28 cellular contexts compared by ENCODE assay signal in the genomic region with DNA sequence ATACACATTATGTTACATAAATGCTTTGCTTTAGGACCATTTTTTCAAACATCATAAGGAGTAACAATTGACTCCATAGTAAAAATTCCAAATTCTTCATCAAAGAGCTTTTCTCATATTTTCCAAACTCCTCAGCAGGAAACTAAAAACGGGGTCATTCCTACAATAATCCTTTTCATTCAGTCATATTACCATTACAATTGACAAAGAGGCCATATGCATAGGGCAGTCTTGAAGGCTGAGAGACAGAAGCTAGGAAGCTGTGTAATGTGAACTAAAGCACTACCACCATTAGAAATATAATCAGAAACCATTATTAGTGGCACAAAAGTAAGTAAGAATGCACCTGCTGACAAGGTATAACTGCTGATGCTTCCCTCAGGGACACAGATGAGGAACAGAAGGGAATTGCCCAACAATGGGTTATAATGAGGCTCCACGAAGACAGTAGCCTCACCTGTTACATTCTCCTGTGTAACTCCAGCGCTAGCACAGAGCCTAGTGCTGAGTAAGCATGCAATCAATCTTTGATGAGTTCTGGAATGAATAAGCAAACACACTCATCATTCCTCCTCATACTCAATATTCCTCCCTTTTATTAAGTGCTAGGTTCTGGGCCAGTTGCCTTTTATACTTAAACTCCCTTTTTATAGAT.
DNase-seq lines count a peak whose midpoint lies in the region; ATAC-seq, FAIRE-seq and TF ChIP-seq lines count a peak whose summit lies in the region.
"Had no signal": no experiment of that assay in that cellular context is flagged by ENCODE, and none has a peak within 500 bp of the region (broad histone marks: within the 10 kb centered on the region; RNA-seq: fewer than 3 reads in every experiment).

No MANE protein-coding gene starts in this region.

- H3K27ac ChIP-seq in H9 (ENCODE audit: insufficient read length, low read depth, low read length): no peak overlapping the region
- no peak overlapping the region for H3K27ac ChIP-seq in H1 (ENCODE audit: low read depth, low read length)
- H3K27ac ChIP-seq: A549; BLaER1 treated with 17β-estradiol and CSF1 and Interleukin-3, amounts not matched to agents 10 nM and 100 nM; RWPE1; SK-N-MC had no signal

- H4K20me1 ChIP-seq in H9 (ENCODE audit: control insufficient read depth, insufficient read depth, insufficient read length) (no peaks in the 10 kb centered on the region), H1 (replicated peaks in 1 of 2; ENCODE audit: control insufficient read depth in 1 of 2, insufficient read depth in 2 of 2, low read length in 2 of 2) (no peaks in the 10 kb centered on the region)
- H4K20me1 ChIP-seq: BLaER1 treated with 17β-estradiol and CSF1 and Interleukin-3, amounts not matched to agents 10 nM and 100 nM had no signal

- no peak overlapping the region for H3K4ac ChIP-seq in H9 (ENCODE audit: low read depth, low read length)
- no peak overlapping the region for H3K4ac ChIP-seq in H1 (replicated peaks; ENCODE audit: insufficient read length, low read depth, low read length)

- H3K23ac ChIP-seq in H9 (ENCODE audit: insufficient read length, low read depth, low read length) (no peak overlapping the region), H1 (ENCODE audit: insufficient read length) (no peak overlapping the region)

- H3K4me1 ChIP-seq in H9 (ENCODE audit: insufficient read depth, low read length) (peaks cover 3% of the 10 kb centered on the region), H1 (replicated peaks in 1 of 4; ENCODE audit: control insufficient read depth in 3 of 4, insufficient read depth in 4 of 4, low read length in 3 of 4) (peaks cover 0 to 6% (median 4%) of the 10 kb centered on the region in 4 experiments; a peak in 2 of 7 replicates)
- H3K4me1 ChIP-seq: A549; BLaER1 treated with 17β-estradiol and CSF1 and Interleukin-3, amounts not matched to agents 10 nM and 100 nM; Caco-2 had no signal

- no peaks in the 10 kb centered on the region for H3K36me3 ChIP-seq in H1 (ENCODE audit: control insufficient read depth in 2 of 4, insufficient read depth in 4 of 4, low read length in 3 of 4)
- H3K36me3 ChIP-seq: BLaER1 treated with 17β-estradiol and CSF1 and Interleukin-3, amounts not matched to agents 10 nM and 100 nM; MG63 had no signal

- no peaks in the 10 kb centered on the region for H3K79me2 ChIP-seq in H9 (ENCODE audit: insufficient read depth, low read length)
- H3K79me2 ChIP-seq in H1 (ENCODE audit: control insufficient read depth in 1 of 2, insufficient read depth in 2 of 2, low read length in 2 of 2): no peaks in the 10 kb centered on the region

- no peak overlapping the region for H2BK5ac ChIP-seq in H9 (ENCODE audit: insufficient read length, low read length)
- no peak overlapping the region for H2BK5ac ChIP-seq in H1 (ENCODE audit: low read depth, low read length)

- no peak overlapping the region for H3K18ac ChIP-seq in H9 (ENCODE audit: insufficient read length, low read depth, low read length)
- no peak overlapping the region for H3K18ac ChIP-seq in H1 (ENCODE audit: extremely low read depth, low read length)

- CTCF ChIA-PET in H1 (lab: Charles Lee; ENCODE audit: partially characterized antibody) (no interaction called here), GM10248 (lab: Yijun Ruan, JAX) (interaction anchor here (0.9 kb wide), 1 partner anchor 9 kb away, joined by 3 read pairs; no protein-coding TSS in a partner anchor)

- H4K8ac ChIP-seq in H9 (replicated peaks; ENCODE audit: insufficient read length, low read depth, low read length): no peak overlapping the region
- H4K8ac ChIP-seq in H1 (ENCODE audit: extremely low read depth, insufficient read depth, low read length): no peak overlapping the region

- no peak overlapping the region for H2BK12ac ChIP-seq in H9 (ENCODE audit: insufficient read length, low read depth, low read length)
- no peak overlapping the region for H2BK12ac ChIP-seq in H1 (ENCODE audit: low read depth, low read length)

- H3K27me3 Mint-ChIP-seq in H9 (ENCODE audit: low read depth): peaks cover 1% of the 10 kb centered on the region; the same call in 1 of the 2 replicates
- no peaks in the 10 kb centered on the region for H3K27me3 Mint-ChIP-seq in nephron (ENCODE audit: low read depth)
- H3K27me3 Mint-ChIP-seq: CD4-positive, alpha-beta T cell had no signal

- TF ChIP-seq POLR2A in H1 (IDR thresholded peaks at IDR 0.05; ENCODE audit: control extremely low read depth in 1 of 2, low read depth in 2 of 2, low read length in 2 of 2): no peak

- H3K4me1 Mint-ChIP-seq in H9 (peaks cover 14 to 21% of the 10 kb centered on the region in 2 experiments), nephron (no peaks in the 10 kb centered on the region)

- no peak for ATAC-seq in GM18861 (IDR thresholded peaks at IDR 0.05; ENCODE audit: unreplicated experiment)
- ATAC-seq: A549, GM12878, Panc1 had no signal

- H2AFZ ChIP-seq in H9 (ENCODE audit: low read length) (no peak overlapping the region), H1 (ENCODE audit: low read length) (no peak overlapping the region)

- H3K9ac ChIP-seq in H9 (ENCODE audit: extremely low read depth, insufficient read length, low read length): no peak overlapping the region
- H3K9ac ChIP-seq in H1 (replicated peaks in 1 of 4; ENCODE audit: extremely low read depth in 1 of 4, low read depth in 3 of 4, low read length in 3 of 4): no peak overlapping the region
- H3K9ac ChIP-seq: BLaER1 treated with 17β-estradiol and CSF1 and Interleukin-3, amounts not matched to agents 10 nM and 100 nM had no signal

- no CpG with 5 or more reads among the region's 3 CpGs for WGBS in H9 (ENCODE audit: extremely low coverage, insufficient read length, low lambda C conversion rate)
- 38% methylated on average over 3 of the region's 3 CpGs; no CpG with 5 or more reads in 1 of the 2 experiments for WGBS in H1 (ENCODE audit: extremely low coverage in 1 of 2, insufficient coverage in 1 of 2, insufficient read length in 1 of 2, insufficient replicate concordance in 2 of 2, low coverage in 1 of 2, low lambda C conversion rate in 2 of 2, missing lambda C conversion rate in 1 of 2), 2 experiments

- peak overlapping the region in 1 of 3 experiments; percentile 76; a peak in 1 of 7 replicates for H3K27ac Mint-ChIP-seq in H9
- H3K27ac Mint-ChIP-seq in nephron: peak overlapping the region in 2 of 3 experiments; percentile 37 to 77
- H3K27ac Mint-ChIP-seq: CD4-positive, alpha-beta T cell; HFFc6; T-helper 1 cell treated with Interleukin-12 subunit alpha and Interleukin-12 subunit beta and Interleukin-4 antibody, amounts not matched to agents 30 μg/mL and 1 μg/mL, for 36 hours had no signal

- H4K5ac ChIP-seq in H9 (ENCODE audit: insufficient read length, low read depth, low read length) (no peak overlapping the region), H1 (ENCODE audit: insufficient read length, low read depth, low read length) (no peak overlapping the region)

- H3K27me3 ChIP-seq in H9 (ENCODE audit: insufficient read depth, low read length): no peaks in the 10 kb centered on the region
- peaks cover 0 to 1% (median 0%) of the 10 kb centered on the region in 4 experiments; a peak in 2 of 7 replicates for H3K27me3 ChIP-seq in H1 (replicated peaks in 1 of 4; ENCODE audit: control insufficient read depth in 3 of 4, extremely low read depth in 1 of 4, insufficient read depth in 3 of 4, low read length in 3 of 4)
- H3K27me3 ChIP-seq: BLaER1 treated with 17β-estradiol and CSF1 and Interleukin-3, amounts not matched to agents 10 nM and 100 nM; MG63 had no signal

- TF ChIP-seq CTCF in H9 (conservative IDR thresholded peaks at IDR 0.05): no peak
- TF ChIP-seq CTCF in H1 (IDR thresholded peaks at IDR 0.05; ENCODE audit: control extremely low read depth in 1 of 3, insufficient read depth in 1 of 3, low read depth in 1 of 3, low read length in 3 of 3): no peak
- TF ChIP-seq CTCF in nephron (IDR thresholded peaks at IDR 0.05; ENCODE audit: unreplicated experiment in 3 of 3): no peak
- no peak for TF ChIP-seq CTCF in GM10248 (IDR thresholded peaks at IDR 0.05; ENCODE audit: control extremely low read depth, extremely low read depth, low read depth, missing control alignments)

- H3K23me2 ChIP-seq in H9 (ENCODE audit: insufficient read length, low read depth, low read length, poor library complexity, severe bottlenecking): no peaks in the 10 kb centered on the region
- H3K23me2 ChIP-seq in H1 (ENCODE audit: low read depth, low read length): no peaks in the 10 kb centered on the region

- no peak for DNase-seq in H9
- peak; percentile 72 for DNase-seq in NCI-H146 (lab: John Stamatoyannopoulos, UW)
- no peak for DNase-seq in H1 (ENCODE audit: low read depth in 1 of 2, low spot score in 2 of 2)
- DNase-seq in GM10248 (ENCODE audit: extremely low spot score): no peak
- no peak for DNase-seq in stimulated activated CD4-positive, alpha-beta T cell treated with anti-CD3 and anti-CD28 coated beads, Interleukin-4, amount 100 ng/mL, for 4 hours
- DNase-seq: AML-193; Caco-2; CD4-positive, alpha-beta T cell; H7; HFFc6; IMR-90; KG1; MG63; NCI-H1694 treated with DMSO at 0.1 percent for 48 hours; NCI-H2081 treated with DMSO at 0.1 percent for 48 hours; NCI-H2171 treated with DMSO at 0.1 percent for 48 hours; NCI-H524; SHP77 treated with DMSO at 0.1 percent for 48 hours had no signal

- H3K9me3 ChIP-seq in H9 (ENCODE audit: control insufficient read depth, low read depth, low read length) (no peaks in the 10 kb centered on the region), H1 (ENCODE audit: insufficient read depth in 2 of 2, low read depth in 1 of 2, low read length in 1 of 2) (no peaks in the 10 kb centered on the region; a peak in 1 of 4 replicates)
- H3K9me3 ChIP-seq: A549, MG63 had no signal

- H3K56ac ChIP-seq in H9 (ENCODE audit: insufficient read length, low read depth, low read length): no peak overlapping the region
- no peak overlapping the region for H3K56ac ChIP-seq in H1 (replicated peaks; ENCODE audit: insufficient read length, low read depth, low read length)

- peak overlapping the region; percentile 51 for H3K4me2 ChIP-seq in H9 (ENCODE audit: insufficient read depth, insufficient read length, low read length)
- peak overlapping the region; percentile 35 to 60 for H3K4me2 ChIP-seq in H1 (ENCODE audit: insufficient read depth in 1 of 2, low read depth in 2 of 2, low read length in 2 of 2)
- H3K4me2 ChIP-seq: A549; BLaER1 treated with 17β-estradiol and CSF1 and Interleukin-3, amounts not matched to agents 10 nM and 100 nM had no signal

- H4K91ac ChIP-seq in H9 (ENCODE audit: insufficient read length, low read depth, low read length): no peak overlapping the region
- no peak overlapping the region for H4K91ac ChIP-seq in H1 (replicated peaks; ENCODE audit: insufficient read length, low read length)

- H2BK15ac ChIP-seq in H9 (ENCODE audit: low read depth, low read length) (no peak overlapping the region), H1 (ENCODE audit: low read length) (no peak overlapping the region)

- POLR2A ChIA-PET in H1 (lab: Charles Lee; ENCODE audit: partially characterized antibody) (no interaction called here), GM10248 (lab: Yijun Ruan, JAX) (no interaction called here)

- H3K36me3 Mint-ChIP-seq in H9 (ENCODE audit: insufficient read depth in 1 of 3, low read depth in 3 of 3) (peaks cover under 1 to 2% (median under 1%) of the 10 kb centered on the region in 3 experiments; a peak in 4 of 7 replicates), nephron (ENCODE audit: low read depth) (no peaks in the 10 kb centered on the region)

- no peak overlapping the region for H2BK20ac ChIP-seq in H9 (ENCODE audit: low read depth, low read length, poor library complexity, severe bottlenecking)
- no peak overlapping the region for H2BK20ac ChIP-seq in H1 (ENCODE audit: low read length)

- H2AK5ac ChIP-seq in H9 (ENCODE audit: insufficient read length, low read length): no peak overlapping the region
- H2AK5ac ChIP-seq in H1 (ENCODE audit: low read depth, low read length): no peak overlapping the region

- no peak for TF ChIP-seq RAD21 in H1 (IDR thresholded peaks at IDR 0.05 in 1 of 2, conservative IDR thresholded peaks at IDR 0.05 in 1 of 2; ENCODE audit: low read depth in 2 of 2, low read length in 2 of 2)

- H3K14ac ChIP-seq in H9 (ENCODE audit: insufficient read depth, low read length): no peak overlapping the region
- H3K14ac ChIP-seq in H1 (ENCODE audit: insufficient read length): no peak overlapping the region

- no peaks in the 10 kb centered on the region for H3K79me1 ChIP-seq in H9 (ENCODE audit: insufficient read depth, low read depth, low read length, poor library complexity, severe bottlenecking)
- H3K79me1 ChIP-seq in H1 (ENCODE audit: low read depth, low read length): no peaks in the 10 kb centered on the region

- no peak overlapping the region for H2BK120ac ChIP-seq in H9 (ENCODE audit: low read depth, low read length, poor library complexity, severe bottlenecking)
- H2BK120ac ChIP-seq in H1 (replicated peaks; ENCODE audit: low read depth, low read length): no peak overlapping the region

- H3K9me3 Mint-ChIP-seq in H9 (peaks cover 1 to 5% of the 10 kb centered on the region in 2 experiments; a peak in 4 of 5 replicates), nephron (peaks cover 4% of the 10 kb centered on the region)
- H3K9me3 Mint-ChIP-seq: T-helper 1 cell treated with Interleukin-12 subunit alpha and Interleukin-12 subunit beta and Interleukin-4 antibody, amounts not matched to agents 30 μg/mL and 1 μg/mL, for 36 hours had no signal

- H3K4me3 Mint-ChIP-seq in H9 (no peak overlapping the region; a peak in 1 of 5 replicates), nephron (no peak overlapping the region)
- H3K4me3 Mint-ChIP-seq: CD4-positive, alpha-beta T cell; HFFc6; T-helper 1 cell treated with Interleukin-12 subunit alpha and Interleukin-12 subunit beta and Interleukin-4 antibody, amounts not matched to agents 30 μg/mL and 1 μg/mL, for 36 hours had no signal

- FAIRE-seq in H1 (lab: Jason Lieb, UNC): no peak
- FAIRE-seq: A549, G401.6, GM12878 had no signal

- H3T11ph ChIP-seq in H9 (ENCODE audit: low read length): no peak overlapping the region

- no peak overlapping the region; a peak in 1 of 8 replicates for H3K4me3 ChIP-seq in H1 (ENCODE audit: extremely low read depth in 1 of 4, insufficient read depth in 2 of 4, low read depth in 3 of 4, low read length in 4 of 4)
- H3K4me3 ChIP-seq: A549; BLaER1 treated with 17β-estradiol and CSF1 and Interleukin-3, amounts not matched to agents 10 nM and 100 nM; GM12878; MG63; SK-N-MC had no signal

- no peak for TF ChIP-seq EP300 in H1 (IDR thresholded peaks at IDR 0.05; ENCODE audit: borderline replicate concordance in 1 of 2, low read depth in 2 of 2, low read length in 2 of 2)
